9 cellular contexts compared by ENCODE assay signal in genomic region chr15:62071711-62072308, GRCh38. TPM values are rescaled to one million over a fixed set of nuclear protein-coding genes. Genes with fewer than 3 reads are reported as not detected.
DNase-seq lines count a peak whose midpoint lies in the region; ATAC-seq, FAIRE-seq and TF ChIP-seq lines count a peak whose summit lies in the region.
"Had no signal": no experiment of that assay in that cellular context is flagged by ENCODE, and none has a peak within 500 bp of the region (broad histone marks: within the 10 kb centered on the region; RNA-seq: fewer than 3 reads in every experiment).

No MANE protein-coding gene starts in this region.

- TF ChIP-seq CTCF in GM12878 (IDR thresholded peaks at IDR 0.05 in 2 of 3, conservative IDR thresholded peaks at IDR 0.05 in 1 of 3; ENCODE audit: control insufficient read depth in 2 of 3, extremely low read depth in 1 of 3, insufficient read depth in 1 of 3, low read depth in 3 of 3, low read length in 3 of 3): peak; percentile 48 to 62 (median 57); a peak in 5 of 6 replicates
- peak; percentile 69 to 79 (median 74) for TF ChIP-seq CTCF in right lobe of liver (IDR thresholded peaks at IDR 0.05)

- SMC1A ChIA-PET in GM12878 (lab: Charles Lee; ENCODE audit: uncharacterized antibody, unreplicated experiment): interaction anchor here (0.6 to 2.2 kb wide), 12 partner anchors 11 to 235 kb away, joined by 3 to 12 read pairs (median 3); partner anchors contain the start of gene VPS13C

- POLR2A ChIA-PET in GM12878 (lab: Charles Lee): no interaction called here

- no peak overlapping the region for H3K4me2 ChIP-seq in GM12878 (ENCODE audit: control insufficient read depth, insufficient read depth)
- H3K4me2 ChIP-seq: BLaER1 treated with 17β-estradiol and CSF1 and Interleukin-3, amounts not matched to agents 10 nM and 100 nM had no signal

- intact Hi-C loops in GM12878 (cut with micrococcal nuclease; ENCODE audit: unreplicated experiment) (loop anchor here (2.0 to 10.0 kb wide), 3 partner anchors 75 to 233 kb away; no protein-coding TSS in a partner anchor), right lobe of liver (cut with DNase I) (no loop called here)

- H3K4me3 ChIP-seq in GM12878 (no peak overlapping the region), right lobe of liver (no peak overlapping the region)
- H3K4me3 ChIP-seq: BLaER1 treated with 17β-estradiol and CSF1 and Interleukin-3, amounts not matched to agents 10 nM and 100 nM had no signal

- H3K36me3 ChIP-seq in GM12878 (ENCODE audit: control insufficient read depth in 2 of 2, insufficient read depth in 2 of 2, low read length in 1 of 2): no peaks in the 10 kb centered on the region
- H3K36me3 ChIP-seq in right lobe of liver: no peaks in the 10 kb centered on the region
- H3K36me3 ChIP-seq: BLaER1 treated with 17β-estradiol and CSF1 and Interleukin-3, amounts not matched to agents 10 nM and 100 nM had no signal

- BruUV-seq in GM12878 (replicated peaks; lab: Mats Ljungman, UMichigan): no TSS peak

- peak; percentile 69 for FAIRE-seq in GM12878 (lab: Jason Lieb, UNC)

- H3K27ac ChIP-seq in GM12878 (ENCODE audit: control insufficient read depth, insufficient read depth) (no peak overlapping the region), right lobe of liver (no peak overlapping the region)
- H3K27ac ChIP-seq: BLaER1 treated with 17β-estradiol and CSF1 and Interleukin-3, amounts not matched to agents 10 nM and 100 nM had no signal

- TF ChIP-seq EP300 in GM12878 (IDR thresholded peaks at IDR 0.05; ENCODE audit: borderline replicate concordance in 1 of 2, control insufficient read depth in 1 of 2, low read depth in 2 of 2, low read length in 2 of 2): no peak

- ATAC-seq in GM12878 (peak; percentile 39; the same call in 2 of the 3 replicates), right lobe of liver (peak; percentile 20 to 50 (median 40)), GM21447 (IDR thresholded peaks at IDR 0.05; ENCODE audit: unreplicated experiment) (no peak), HG02610 (IDR thresholded peaks at IDR 0.05; ENCODE audit: unreplicated experiment) (no peak)

- no peak overlapping the region for H3K9ac ChIP-seq in GM12878 (ENCODE audit: control insufficient read depth, insufficient read depth, low read length)
- H3K9ac ChIP-seq: BLaER1 treated with 17β-estradiol and CSF1 and Interleukin-3, amounts not matched to agents 10 nM and 100 nM had no signal

- H3K9me3 ChIP-seq in GM12878 (replicated peaks; ENCODE audit: control insufficient read depth, insufficient read depth, low read length) (no peaks in the 10 kb centered on the region), right lobe of liver (no peaks in the 10 kb centered on the region)

- H3K79me2 ChIP-seq in GM12878 (ENCODE audit: control insufficient read depth, insufficient read depth, low read length): no peaks in the 10 kb centered on the region

- no peaks in the 10 kb centered on the region for H4K20me1 ChIP-seq in GM12878 (ENCODE audit: control insufficient read depth, insufficient read depth)

- no peak overlapping the region for H2AFZ ChIP-seq in GM12878 (ENCODE audit: control insufficient read depth, low read depth, low read length)

- peak; percentile 23 for DNase-seq in NCI-H1092 treated with DMSO at 0.1 percent for 48 hours (lab: John Stamatoyannopoulos, UW)
- no peak for DNase-seq in NCI-H1092 (lab: John Stamatoyannopoulos, UW)
- peak; percentile 6 for DNase-seq in NCI-H1048 (lab: John Stamatoyannopoulos, UW)
- DNase-seq in GM12878 (ENCODE audit: low read depth, low spot score): no peak
- no peak for DNase-seq in right lobe of liver
- no peak for DNase-seq in stimulated activated CD4-positive, alpha-beta T cell treated with anti-CD3 and anti-CD28 coated beads, Interleukin-12 subunit alpha, Interleukin-12 subunit beta, amount 100 ng/mL, for 4 hours

- CTCF ChIA-PET in GM12878 (lab: Yijun Ruan, JAX): interaction anchor here (0.6 to 3.3 kb wide), 22 partner anchors 11 to 359 kb away, joined by 3 to 17 read pairs (median 4); partner anchors contain the start of gene VPS13C

- H3K4me1 ChIP-seq in GM12878 (ENCODE audit: control insufficient read depth, insufficient read depth, low read length) (peaks cover 8% of the 10 kb centered on the region), right lobe of liver (peaks cover 0 to 9% (median 2%) of the 10 kb centered on the region in 4 donors)

- H3K27me3 ChIP-seq in GM12878 (replicated peaks in 1 of 2; ENCODE audit: control insufficient read depth in 2 of 2, insufficient read depth in 2 of 2, low read length in 1 of 2) (peaks cover 8% of the 10 kb centered on the region in 2 experiments), right lobe of liver (no peaks in the 10 kb centered on the region)

- peak; percentile 68 for TF ChIP-seq RAD21 in GM12878 (IDR thresholded peaks at IDR 0.05; ENCODE audit: insufficient read depth, low read depth, low read length)

- in situ Hi-C loops in GM12878 (cut with MboI): loop anchor here (5.0 kb wide), 1 partner anchor 195 kb away; no protein-coding TSS in a partner anchor

- RAD21 ChIA-PET in GM12878 (lab: Charles Lee; ENCODE audit: unreplicated experiment): interaction anchor here (0.8 kb wide), 1 partner anchor 235 kb away, joined by 3 read pairs; no protein-coding TSS in a partner anchor

- TF ChIP-seq POLR2A in GM12878 (IDR thresholded peaks at IDR 0.05; ENCODE audit: low read depth, low read length) (no peak), right lobe of liver (IDR thresholded peaks at IDR 0.05) (no peak)

TF ChIP-seq in GM12878, 131 proteins besides CTCF, POLR2A, EP300 and RAD21:
- TF ChIP-seq NR2C1 (IDR thresholded peaks at IDR 0.05) (no peak), SMC3 (IDR thresholded peaks at IDR 0.05; ENCODE audit: borderline replicate concordance, low read length) (peak; percentile 61; the same call in 1 of the 2 replicates)
TF ChIP-seq in GM12878: peak in this region for 1.

RNA-seq across cellular contexts. Expression of gene C2CD4A, which starts 5.0 kb away (rescaled TPM):
- total RNA-seq in GM12878 (2013; cell fraction: nucleolus; rRNA removed): not detected in 2 replicates
- not detected in 2 replicates for total RNA-seq in GM12878 (2014; rRNA removed)
- total RNA-seq in GM12878 (2014; rRNA removed; fragmentation: Illumina TruSeq; extraction: Trizol): not detected in 2 replicates
- total RNA-seq in GM12878 (2021): not detected in 2 replicates
- polyA plus RNA-seq in GM12878 (2011; ENCODE audit: low read depth): not detected
- not detected in 2 replicates for polyA plus RNA-seq in GM12878 (2011; rRNA removed)
- polyA plus RNA-seq in GM12878 (2011; cell fraction: cytosol; rRNA removed): 0.01 TPM in 1 of 2 replicates, not detected in the other
- not detected in 2 replicates for polyA plus RNA-seq in GM12878 (2011; cell fraction: nucleus; rRNA removed)
- not detected in 2 replicates for polyA plus RNA-seq in GM12878 (2012)
- not detected in 2 replicates for polyA plus RNA-seq in GM12878 (2014; fragmentation: Illumina TruSeq; extraction: Trizol)
- not detected for polyA plus RNA-seq in GM12878 (2014; fragmentation: Nextera tagmentation; extraction: Ambion mirVana)
- polyA plus RNA-seq in GM12878 (2014; rRNA removed): not detected in 2 replicates
- not detected for polyA plus RNA-seq in GM12878 (2016; fragmentation: Nextera tagmentation; extraction: Ambion mirVana)
- not detected in 2 replicates for polyA minus RNA-seq in GM12878 (2011; rRNA and poly(A)+ RNA removed)
- not detected in 2 replicates for polyA minus RNA-seq in GM12878 (2011; cell fraction: cytosol; rRNA and poly(A)+ RNA removed)
- 0.10 and 0.12 TPM in 2 replicates for polyA minus RNA-seq in GM12878 (2011; cell fraction: nucleus; rRNA and poly(A)+ RNA removed)
- 1 to 10 TPM in 3 of 6 experiments, under 1 TPM in 1, not detected in 2; 0.53 to 6.3 (median 3.7) TPM for total RNA-seq in right lobe of liver

RNA-seq across cellular contexts. Expression of gene VPS13C, which starts 11.6 kb away (rescaled TPM):
- total RNA-seq in GM12878 (2013; cell fraction: nucleolus; rRNA removed): 498 and 513 TPM in 2 replicates
- 53.1 and 62.7 TPM in 2 replicates for total RNA-seq in GM12878 (2014; rRNA removed)
- total RNA-seq in GM12878 (2014; rRNA removed; fragmentation: Illumina TruSeq; extraction: Trizol): 47.6 and 52.7 TPM in 2 replicates
- total RNA-seq in GM12878 (2021): 49.6 and 50.2 TPM in 2 replicates
- polyA plus RNA-seq in GM12878 (2011; ENCODE audit: low read depth): 19.9 TPM
- polyA plus RNA-seq in GM12878 (2011; rRNA removed): 33.2 and 51.4 TPM in 2 replicates
- polyA plus RNA-seq in GM12878 (2011; cell fraction: cytosol; rRNA removed): 16.1 and 20.4 TPM in 2 replicates
- polyA plus RNA-seq in GM12878 (2011; cell fraction: nucleus; rRNA removed): 51.8 and 54.2 TPM in 2 replicates
- polyA plus RNA-seq in GM12878 (2012): 30.2 and 35.6 TPM in 2 replicates
- polyA plus RNA-seq in GM12878 (2014; fragmentation: Illumina TruSeq; extraction: Trizol): 37.2 and 59.0 TPM in 2 replicates
- 10 to 100 TPM; 10.9 to 19.5 TPM for polyA plus RNA-seq in GM12878 (2014; fragmentation: Nextera tagmentation; extraction: Ambion mirVana)
- polyA plus RNA-seq in GM12878 (2014; rRNA removed): 26.6 and 30.4 TPM in 2 replicates
- 10 to 100 TPM in 1 of 2 experiments, 1 to 10 TPM in 1; 9.3 to 12.0 TPM for polyA plus RNA-seq in GM12878 (2016; fragmentation: Nextera tagmentation; extraction: Ambion mirVana)
- polyA minus RNA-seq in GM12878 (2011; rRNA and poly(A)+ RNA removed): 135 and 149 TPM in 2 replicates
- 46.9 and 71.1 TPM in 2 replicates for polyA minus RNA-seq in GM12878 (2011; cell fraction: cytosol; rRNA and poly(A)+ RNA removed)
- 174 and 183 TPM in 2 replicates for polyA minus RNA-seq in GM12878 (2011; cell fraction: nucleus; rRNA and poly(A)+ RNA removed)
- total RNA-seq in right lobe of liver: 10 to 100 TPM; 17.5 to 34.6 (median 27.3) TPM

Comparison
In these comparisons a context has a peak if more than half of its experiments do, and no peak if none do; other contexts are left out.
1. DNase-seq: peak in NCI-H1092 treated with DMSO at 0.1 percent for 48 hours (single experiment) and NCI-H1048 (single experiment); none in NCI-H1092 (single experiment), GM12878 (single experiment), right lobe of liver (0 of 3) and stimulated activated CD4-positive, alpha-beta T cell treated with anti-CD3 and anti-CD28 coated beads, Interleukin-12 subunit alpha, Interleukin-12 subunit beta, amount 100 ng/mL, for 4 hours (single experiment).
2. ATAC-seq: peak in GM12878 (single experiment) and right lobe of liver (4 of 4); none in GM21447 (single experiment) and HG02610 (single experiment).